ENCODE assay signal across 15 cellular contexts in genomic region chrX:10050481-10050880, GRCh38.
A peak's percentile ranks its signal among the peaks of the same experiment; 100 is the strongest.
DNase-seq lines count a peak whose midpoint lies in the region; ATAC-seq and TF ChIP-seq lines count a peak whose summit lies in the region.
"Had no signal": no experiment of that assay in that cellular context is flagged by ENCODE, and none has a peak within 500 bp of the region (broad histone marks: within the 10 kb centered on the region; RNA-seq: fewer than 3 reads in every experiment).

No MANE protein-coding gene starts in this region.

- in situ Hi-C loops in astrocyte of the spinal cord (cut with HindIII; ENCODE audit: low sequenced_read_pairs): no loop called here

- H3K36me3 Mint-ChIP-seq in T-cell: no peaks in the 10 kb centered on the region

- H3K9me3 ChIP-seq in right atrium auricular region (peaks cover 0 to 5% of the 10 kb centered on the region in 2 donors), upper lobe of right lung (no peaks in the 10 kb centered on the region), tibial artery (peaks cover 0 to 5% (median 0%) of the 10 kb centered on the region in 3 donors)

- no peaks in the 10 kb centered on the region for H3K36me3 ChIP-seq in right atrium auricular region
- H3K36me3 ChIP-seq in upper lobe of right lung: no peaks in the 10 kb centered on the region
- no peaks in the 10 kb centered on the region for H3K36me3 ChIP-seq in tibial artery
- H3K36me3 ChIP-seq: neural progenitor cell had no signal

- H3K27me3 ChIP-seq in right atrium auricular region (no peaks in the 10 kb centered on the region), upper lobe of right lung (no peaks in the 10 kb centered on the region), tibial artery (no peaks in the 10 kb centered on the region)
- H3K27me3 ChIP-seq: neural progenitor cell had no signal

- peaks cover 0 to 21% (median 6%) of the 10 kb centered on the region in 3 donors for H3K4me1 Mint-ChIP-seq in T-cell

- H3K27ac Mint-ChIP-seq in T-cell: no peak overlapping the region
- H3K27ac Mint-ChIP-seq: neural progenitor cell had no signal

- H3K9me3 Mint-ChIP-seq in T-cell: no peaks in the 10 kb centered on the region

- H3K4me3 Mint-ChIP-seq in T-cell: no peak overlapping the region
- H3K4me3 Mint-ChIP-seq: neural progenitor cell had no signal

- peak; percentile 42 for DNase-seq in left cardiac atrium
- DNase-seq in right atrium auricular region (ENCODE audit: low spot score): no peak
- DNase-seq in astrocyte of the spinal cord (ENCODE audit: low read depth, low spot score): peak; percentile 35
- peak; percentile 56 for DNase-seq in iPS DF 19.7 (ENCODE audit: low read depth, low spot score)
- DNase-seq in upper lobe of right lung: no peak
- DNase-seq in tibial artery: no peak
- DNase-seq in T-cell: no peak
- DNase-seq: activated CD4-positive, alpha-beta T cell treated with anti-CD3 and anti-CD28 coated beads, Interleukin-2, amount 50 U/mL, for 4 hours; glutamatergic neuron; NCI-H1417 treated with DMSO at 0.1 percent for 48 hours; NCI-H526; T-helper 9 cell had no signal

- peak in 1 of 2 donors; percentile 13 for ATAC-seq in left cardiac atrium
- ATAC-seq in upper lobe of right lung: peak; percentile 61
- no peak for ATAC-seq in T-cell (replicated peaks in 1 of 4)
- ATAC-seq in GM21390 (IDR thresholded peaks at IDR 0.05; ENCODE audit: unreplicated experiment): no peak

- POLR2A ChIA-PET in T-cell (lab: Charles Lee): no interaction called here

- CTCF ChIA-PET in T-cell (lab: Charles Lee): no interaction called here

- H3K27me3 Mint-ChIP-seq in T-cell: no peaks in the 10 kb centered on the region

- intact Hi-C loops in left cardiac atrium (cut with DNase I): no loop called here
- intact Hi-C loops in upper lobe of right lung (cut with DNase I): no loop called here
- intact Hi-C loops in tibial artery (cut with DNase I; ENCODE audit: low total_unique reads): no loop called here

- no peak overlapping the region for H3K27ac ChIP-seq in right atrium auricular region
- peak overlapping the region; percentile 42 for H3K27ac ChIP-seq in upper lobe of right lung
- H3K27ac ChIP-seq in tibial artery: peak overlapping the region in 1 of 2 donors; percentile 17
- H3K27ac ChIP-seq: neural progenitor cell, RWPE1 had no signal

- TF ChIP-seq CTCF in right atrium auricular region (IDR thresholded peaks at IDR 0.05): no peak
- no peak for TF ChIP-seq CTCF in astrocyte of the spinal cord (IDR thresholded peaks at IDR 0.05; ENCODE audit: low read depth, low read length)
- no peak for TF ChIP-seq CTCF in upper lobe of right lung (IDR thresholded peaks at IDR 0.05)
- no peak for TF ChIP-seq CTCF in tibial artery (IDR thresholded peaks at IDR 0.05)

- peaks cover 0 to 60% of the 10 kb centered on the region in 2 donors for H3K4me1 ChIP-seq in right atrium auricular region
- H3K4me1 ChIP-seq in upper lobe of right lung: peaks cover 26% of the 10 kb centered on the region
- peaks cover 0 to 67% (median 26%) of the 10 kb centered on the region in 4 donors for H3K4me1 ChIP-seq in tibial artery

- no peak overlapping the region for H3K4me3 ChIP-seq in right atrium auricular region
- no peak overlapping the region for H3K4me3 ChIP-seq in astrocyte of the spinal cord (ENCODE audit: low read depth, low read length)
- no peak overlapping the region for H3K4me3 ChIP-seq in upper lobe of right lung
- H3K4me3 ChIP-seq in tibial artery: no peak overlapping the region
- H3K4me3 ChIP-seq: neural progenitor cell had no signal

Comparison
In these comparisons a context has a peak if more than half of its experiments do, and no peak if none do; other contexts are left out.
1. DNase-seq: peak in left cardiac atrium (single experiment), astrocyte of the spinal cord (single experiment) and iPS DF 19.7 (single experiment); none in right atrium auricular region (single experiment), upper lobe of right lung (single experiment), tibial artery (0 of 2) and T-cell (0 of 34).